15 cellular contexts compared by ENCODE assay signal in the genomic region with DNA sequence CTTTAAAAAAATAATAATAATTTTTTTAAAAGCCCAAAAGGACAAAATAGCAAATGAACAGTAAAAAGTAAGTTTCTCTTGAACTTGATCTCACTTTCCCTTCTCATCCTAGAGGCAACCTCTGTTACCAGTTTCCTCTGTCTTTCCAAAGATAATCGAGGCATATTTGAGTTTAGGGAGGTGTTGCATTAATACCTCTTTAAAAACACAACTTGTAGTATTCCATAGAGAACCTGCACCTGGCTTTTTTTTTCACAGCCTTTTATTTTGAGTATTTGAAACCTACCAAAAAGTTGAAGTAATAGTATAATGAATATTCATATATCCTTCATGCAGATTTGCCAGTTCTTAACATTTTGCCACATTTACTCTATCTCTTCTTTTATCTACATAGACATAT. TPM values are rescaled to one million over a fixed set of nuclear protein-coding genes. Genes with fewer than 3 reads are reported as not detected.
A peak's percentile ranks its signal among the peaks of the same experiment; 100 is the strongest.
DNase-seq lines count a peak whose midpoint lies in the region; ATAC-seq and TF ChIP-seq lines count a peak whose summit lies in the region.
"Had no signal": no experiment of that assay in that cellular context is flagged by ENCODE, and none has a peak within 500 bp of the region (broad histone marks: within the 10 kb centered on the region; RNA-seq: fewer than 3 reads in every experiment).

No MANE protein-coding gene starts in this region.

- peak overlapping the region; percentile 47 to 70 (median 60); a peak in 14 of 20 replicates for H3K4me3 ChIP-seq in BLaER1 treated with 17β-estradiol and CSF1 and Interleukin-3, amounts not matched to agents 10 nM and 100 nM
- H3K4me3 ChIP-seq in HEK293 (ENCODE audit: low read depth, low read length): no peak overlapping the region
- H3K4me3 ChIP-seq: adrenal gland had no signal

- no peak for DNase-seq in naive thymus-derived CD8-positive, alpha-beta T cell
- DNase-seq in DMS153 treated with DMSO at 0.1 percent for 48 hours (lab: John Stamatoyannopoulos, UW; ENCODE audit: unreplicated experiment) (no peak), islet precursor cell (no peak)
- DNase-seq: glutamatergic neuron, NCI-H1694 treated with DMSO at 0.1 percent for 48 hours had no signal

- H3K4me1 ChIP-seq in BLaER1 treated with 17β-estradiol and CSF1 and Interleukin-3, amounts not matched to agents 10 nM and 100 nM: peaks cover 89 to 96% (median 93%) of the 10 kb centered on the region in 10 experiments
- H3K4me1 ChIP-seq in HEK293 (ENCODE audit: control insufficient read depth, insufficient read depth, low read length): peaks cover 55% of the 10 kb centered on the region

- TF ChIP-seq CTCF in HEK293 (tag by site-specific recombination; IDR thresholded peaks at IDR 0.05): no peak

- peak overlapping the region; percentile 70 to 100 (median 93); a peak in 19 of 22 replicates for H3K27ac ChIP-seq in BLaER1 treated with 17β-estradiol and CSF1 and Interleukin-3, amounts not matched to agents 10 nM and 100 nM
- peak overlapping the region; percentile 77 for H3K27ac ChIP-seq in HEK293 (ENCODE audit: extremely low read depth, low read depth, low read length)

- CTCF ChIA-PET in HEK293 (lab: Yijun Ruan, JAX): interaction anchor here (1.1 to 25.7 kb wide), 5 partner anchors 9 to 169 kb away, joined by 3 to 649 read pairs (median 7); partner anchors contain the start of gene CSK

- no peak for ATAC-seq in activated T-helper 17 cell treated with anti-CD3 and anti-CD28 coated beads, Interleukin-2, amount 50 U/mL, for 72 hours (replicated peaks)
- no peak for ATAC-seq in naive thymus-derived CD8-positive, alpha-beta T cell
- ATAC-seq in GM19463 (IDR thresholded peaks at IDR 0.05; ENCODE audit: unreplicated experiment): no peak
- ATAC-seq in GM19395 (IDR thresholded peaks at IDR 0.05; ENCODE audit: unreplicated experiment): no peak

- H4K20me1 ChIP-seq in BLaER1 treated with 17β-estradiol and CSF1 and Interleukin-3, amounts not matched to agents 10 nM and 100 nM: peaks cover 65 to 96% (median 92%) of the 10 kb centered on the region in 11 experiments

- peak overlapping the region; percentile 70 to 99 (median 85); a peak in 21 of 22 replicates for H3K9ac ChIP-seq in BLaER1 treated with 17β-estradiol and CSF1 and Interleukin-3, amounts not matched to agents 10 nM and 100 nM

- no peaks in the 10 kb centered on the region for H3K9me3 ChIP-seq in BLaER1 treated with 17β-estradiol and CSF1 and Interleukin-3, amounts not matched to agents 10 nM and 100 nM (replicated peaks in 1 of 11)
- no peaks in the 10 kb centered on the region for H3K9me3 ChIP-seq in HEK293 (ENCODE audit: control insufficient read depth, insufficient read depth, low read depth, low read length)
- H3K9me3 ChIP-seq: adrenal gland had no signal

- peak overlapping the region; percentile 97 to 100 (median 100) for H3K4me2 ChIP-seq in BLaER1 treated with 17β-estradiol and CSF1 and Interleukin-3, amounts not matched to agents 10 nM and 100 nM

- peaks cover 8 to 52% (median 33%) of the 10 kb centered on the region in 11 experiments; a peak in 20 of 22 replicates for H3K36me3 ChIP-seq in BLaER1 treated with 17β-estradiol and CSF1 and Interleukin-3, amounts not matched to agents 10 nM and 100 nM
- peaks cover 6 to 24% of the 10 kb centered on the region in 2 experiments; a peak in 2 of 3 replicates for H3K36me3 ChIP-seq in HEK293 (ENCODE audit: control insufficient read depth in 2 of 2, insufficient read depth in 1 of 2, low read length in 2 of 2)
- H3K36me3 ChIP-seq: adrenal gland had no signal

- H3K27ac Mint-ChIP-seq in activated T-helper 17 cell treated with anti-CD3 and anti-CD28 coated beads, Interleukin-2, amount 50 U/mL, for 72 hours: peak overlapping the region; percentile 89
- H3K27ac Mint-ChIP-seq in naive thymus-derived CD8-positive, alpha-beta T cell: peak overlapping the region; percentile 47 to 99 (median 93)

- POLR2A ChIA-PET in HEK293 (lab: Yijun Ruan, JAX): no interaction called here
- POLR2A ChIA-PET in naive thymus-derived CD8-positive, alpha-beta T cell (lab: Charles Lee): interaction anchor here (1.8 to 32.7 kb wide), 3 partner anchors 4 to 54 kb away, joined by 4 to 1300 read pairs (median 1300); partner anchors contain the start of gene CSK

- peak overlapping the region; percentile 84 for H3K4me3 Mint-ChIP-seq in activated T-helper 17 cell treated with anti-CD3 and anti-CD28 coated beads, Interleukin-2, amount 50 U/mL, for 72 hours
- peak overlapping the region; percentile 54 to 97 (median 88) for H3K4me3 Mint-ChIP-seq in naive thymus-derived CD8-positive, alpha-beta T cell

- peaks cover 60% of the 10 kb centered on the region for H3K4me1 Mint-ChIP-seq in activated T-helper 17 cell treated with anti-CD3 and anti-CD28 coated beads, Interleukin-2, amount 50 U/mL, for 72 hours
- H3K4me1 Mint-ChIP-seq in naive thymus-derived CD8-positive, alpha-beta T cell: peaks cover 45 to 94% (median 87%) of the 10 kb centered on the region in 4 donors

- no peaks in the 10 kb centered on the region for H3K27me3 ChIP-seq in BLaER1 treated with 17β-estradiol and CSF1 and Interleukin-3, amounts not matched to agents 10 nM and 100 nM
- H3K27me3 ChIP-seq: adrenal gland had no signal

- no peaks in the 10 kb centered on the region for H3K27me3 Mint-ChIP-seq in activated T-helper 17 cell treated with anti-CD3 and anti-CD28 coated beads, Interleukin-2, amount 50 U/mL, for 72 hours
- no peaks in the 10 kb centered on the region for H3K27me3 Mint-ChIP-seq in naive thymus-derived CD8-positive, alpha-beta T cell

- H3K9me3 Mint-ChIP-seq in activated T-helper 17 cell treated with anti-CD3 and anti-CD28 coated beads, Interleukin-2, amount 50 U/mL, for 72 hours: no peaks in the 10 kb centered on the region
- H3K9me3 Mint-ChIP-seq in naive thymus-derived CD8-positive, alpha-beta T cell: no peaks in the 10 kb centered on the region

- H3K36me3 Mint-ChIP-seq in activated T-helper 17 cell treated with anti-CD3 and anti-CD28 coated beads, Interleukin-2, amount 50 U/mL, for 72 hours (ENCODE audit: low read depth): peaks cover 74% of the 10 kb centered on the region
- peaks cover 0 to 16% (median 0%) of the 10 kb centered on the region in 3 donors for H3K36me3 Mint-ChIP-seq in naive thymus-derived CD8-positive, alpha-beta T cell

TF ChIP-seq in HEK293, 187 proteins besides CTCF, POLR2A, EP300 and RAD21:
- 0 out of 2 replicates have a peak, but pooled peaks have one; percentile 12 for TF ChIP-seq PRDM1 (tag by site-specific recombination; IDR thresholded peaks at IDR 0.05)
- no peak for TF ChIP-seq ZNF623 (tag by site-specific recombination; IDR thresholded peaks at IDR 0.05)
- no peak for TF ChIP-seq ZNF350 (tag by site-specific recombination; IDR thresholded peaks at IDR 0.05)
- no peak for TF ChIP-seq FEZF1 (tag by site-specific recombination; IDR thresholded peaks at IDR 0.05)
TF ChIP-seq in HEK293: peak in this region for 1.

RNA-seq across cellular contexts. Expression of gene CSK, which starts 9.1 kb away (rescaled TPM):
- total RNA-seq in activated T-helper 17 cell treated with anti-CD3 and anti-CD28 coated beads, Interleukin-2, amount 50 U/mL, for 72 hours: 100 to 1,000 TPM; 176 to 316 TPM
- 100 to 1,000 TPM; 220 TPM for total RNA-seq in naive thymus-derived CD8-positive, alpha-beta T cell
- polyA plus RNA-seq in naive thymus-derived CD8-positive, alpha-beta T cell: 100 to 1,000 TPM in 1 of 3 donors, 10 to 100 TPM in 2; 70.8 to 124 (median 79.8) TPM

RNA-seq across cellular contexts. Expression of gene LMAN1L, which starts 21.6 kb away (rescaled TPM):
- 1 to 10 TPM in 1 of 2 donors, under 1 TPM in 1; 0.82 to 1.6 TPM for total RNA-seq in activated T-helper 17 cell treated with anti-CD3 and anti-CD28 coated beads, Interleukin-2, amount 50 U/mL, for 72 hours
- total RNA-seq in naive thymus-derived CD8-positive, alpha-beta T cell: under 1 TPM; 0.57 to 0.80 TPM
- not detected for polyA plus RNA-seq in naive thymus-derived CD8-positive, alpha-beta T cell
- total RNA-seq: posterior vena cava, ureter had no signal
- polyA plus RNA-seq: liver had no signal

RNA-seq across cellular contexts. Expression of gene CPLX3, which starts 35.4 kb away (rescaled TPM):
- total RNA-seq in activated T-helper 17 cell treated with anti-CD3 and anti-CD28 coated beads, Interleukin-2, amount 50 U/mL, for 72 hours: under 1 TPM; 0.15 to 0.19 TPM
- total RNA-seq in naive thymus-derived CD8-positive, alpha-beta T cell: under 1 TPM; 0.39 to 0.44 TPM
- not detected for polyA plus RNA-seq in naive thymus-derived CD8-positive, alpha-beta T cell
- total RNA-seq: liver, posterior vena cava, ureter had no signal
- polyA plus RNA-seq: liver had no signal

RNA-seq across cellular contexts. Expression of gene CYP1A2, which starts 42.4 kb away (rescaled TPM):
- total RNA-seq in activated T-helper 17 cell treated with anti-CD3 and anti-CD28 coated beads, Interleukin-2, amount 50 U/mL, for 72 hours: not detected
- total RNA-seq in naive thymus-derived CD8-positive, alpha-beta T cell: not detected
- polyA plus RNA-seq in naive thymus-derived CD8-positive, alpha-beta T cell: not detected
- total RNA-seq: adrenal gland, HT1080, posterior vena cava, ureter had no signal
- polyA plus RNA-seq: adrenal gland had no signal

RNA-seq across cellular contexts. Expression of gene ULK3, which starts 51.9 kb away (rescaled TPM):
- 10 to 100 TPM; 44.1 to 46.7 TPM for total RNA-seq in activated T-helper 17 cell treated with anti-CD3 and anti-CD28 coated beads, Interleukin-2, amount 50 U/mL, for 72 hours
- 10 to 100 TPM; 82.8 to 83.6 TPM for total RNA-seq in naive thymus-derived CD8-positive, alpha-beta T cell
- polyA plus RNA-seq in naive thymus-derived CD8-positive, alpha-beta T cell: 10 to 100 TPM; 16.3 to 32.2 (median 16.6) TPM
